In the genomic region with DNA sequence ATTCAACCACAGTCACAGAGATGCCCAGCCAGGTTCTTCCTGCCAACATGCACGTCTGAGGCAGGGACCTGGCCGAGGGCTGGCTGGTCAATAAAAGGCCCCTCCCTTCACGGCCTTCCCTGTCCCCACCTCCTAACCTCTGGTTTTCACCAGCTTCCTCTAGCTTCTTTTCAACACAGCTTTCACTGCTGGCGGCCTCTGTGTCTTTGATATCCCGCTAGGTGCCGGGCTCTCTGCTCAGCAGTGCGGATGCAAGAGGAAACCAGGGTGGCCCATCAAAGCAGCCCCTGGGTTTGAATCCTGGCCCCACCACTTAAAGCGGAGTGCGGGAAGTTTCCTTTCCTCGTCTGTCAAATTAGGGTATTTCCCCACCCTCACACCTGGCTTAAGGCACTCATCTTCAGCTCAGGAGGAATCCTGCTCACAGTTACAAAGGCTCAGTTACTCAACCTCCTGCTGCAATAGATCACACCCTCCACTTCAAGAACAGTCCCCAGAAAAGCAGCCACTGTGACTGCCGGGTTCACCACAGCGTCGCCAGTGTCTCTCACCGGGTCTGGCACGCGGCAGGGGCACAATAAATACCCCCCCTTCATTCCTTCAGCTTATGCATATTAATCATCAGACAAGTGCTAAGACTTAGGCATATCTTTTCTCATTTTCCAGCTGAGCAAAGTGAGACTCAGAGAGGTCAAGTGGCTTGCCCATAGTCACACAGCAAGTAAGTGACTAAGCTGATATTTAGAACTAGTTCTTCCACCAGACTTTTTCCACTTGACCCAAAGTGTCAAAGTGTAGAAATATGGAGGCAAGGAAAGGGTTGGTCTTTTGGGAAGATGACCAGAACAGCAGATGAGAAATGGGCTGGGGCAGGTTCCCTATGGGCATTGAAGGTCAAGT, we compare ENCODE assay signal across 1 cellular context.
TF ChIP-seq lines count a peak whose summit lies in the region.

No MANE protein-coding gene starts in this region.

TF ChIP-seq in GM12878, 131 proteins besides CTCF, POLR2A, EP300 and RAD21 (continued from another document and continues in another):
- no peak for TF ChIP-seq CEBPB (IDR thresholded peaks at IDR 0.05; ENCODE audit: borderline replicate concordance in 1 of 2, low read depth in 2 of 2, low read length in 2 of 2)
- TF ChIP-seq ASH2L (IDR thresholded peaks at IDR 0.05; ENCODE audit: borderline replicate concordance, low read depth), result no peak
- no peak for TF ChIP-seq CBFB (IDR thresholded peaks at IDR 0.05; ENCODE audit: low read depth)
- no peak for TF ChIP-seq SRF (IDR thresholded peaks at IDR 0.05; ENCODE audit: low read depth in 2 of 2, low read length in 2 of 2)
- TF ChIP-seq DPF2 (IDR thresholded peaks at IDR 0.05), result 0 out of 2 replicates have a peak, but pooled peaks have one; percentile 34
- no peak for TF ChIP-seq MXI1 (IDR thresholded peaks at IDR 0.05; ENCODE audit: low read depth, low read length)
- no peak for TF ChIP-seq ZZZ3 (IDR thresholded peaks at IDR 0.05; ENCODE audit: control insufficient read depth, insufficient read length, low read depth)
- TF ChIP-seq FOXM1 (IDR thresholded peaks at IDR 0.05; ENCODE audit: low read depth, low read length), result no peak
- no peak for TF ChIP-seq ZNF24 (IDR thresholded peaks at IDR 0.05)
- no peak for TF ChIP-seq WRNIP1 (IDR thresholded peaks at IDR 0.05; ENCODE audit: borderline replicate concordance, low read depth, low read length)
- TF ChIP-seq CHD4 (IDR thresholded peaks at IDR 0.05), result no peak
- peak; percentile 70 for TF ChIP-seq IKZF1 (conservative IDR thresholded peaks at IDR 0.05)
- no peak for TF ChIP-seq RBBP5 (conservative IDR thresholded peaks at IDR 0.05)
- peak; percentile 95 for TF ChIP-seq SMARCA5 (IDR thresholded peaks at IDR 0.05)
- TF ChIP-seq, protein P1, sequence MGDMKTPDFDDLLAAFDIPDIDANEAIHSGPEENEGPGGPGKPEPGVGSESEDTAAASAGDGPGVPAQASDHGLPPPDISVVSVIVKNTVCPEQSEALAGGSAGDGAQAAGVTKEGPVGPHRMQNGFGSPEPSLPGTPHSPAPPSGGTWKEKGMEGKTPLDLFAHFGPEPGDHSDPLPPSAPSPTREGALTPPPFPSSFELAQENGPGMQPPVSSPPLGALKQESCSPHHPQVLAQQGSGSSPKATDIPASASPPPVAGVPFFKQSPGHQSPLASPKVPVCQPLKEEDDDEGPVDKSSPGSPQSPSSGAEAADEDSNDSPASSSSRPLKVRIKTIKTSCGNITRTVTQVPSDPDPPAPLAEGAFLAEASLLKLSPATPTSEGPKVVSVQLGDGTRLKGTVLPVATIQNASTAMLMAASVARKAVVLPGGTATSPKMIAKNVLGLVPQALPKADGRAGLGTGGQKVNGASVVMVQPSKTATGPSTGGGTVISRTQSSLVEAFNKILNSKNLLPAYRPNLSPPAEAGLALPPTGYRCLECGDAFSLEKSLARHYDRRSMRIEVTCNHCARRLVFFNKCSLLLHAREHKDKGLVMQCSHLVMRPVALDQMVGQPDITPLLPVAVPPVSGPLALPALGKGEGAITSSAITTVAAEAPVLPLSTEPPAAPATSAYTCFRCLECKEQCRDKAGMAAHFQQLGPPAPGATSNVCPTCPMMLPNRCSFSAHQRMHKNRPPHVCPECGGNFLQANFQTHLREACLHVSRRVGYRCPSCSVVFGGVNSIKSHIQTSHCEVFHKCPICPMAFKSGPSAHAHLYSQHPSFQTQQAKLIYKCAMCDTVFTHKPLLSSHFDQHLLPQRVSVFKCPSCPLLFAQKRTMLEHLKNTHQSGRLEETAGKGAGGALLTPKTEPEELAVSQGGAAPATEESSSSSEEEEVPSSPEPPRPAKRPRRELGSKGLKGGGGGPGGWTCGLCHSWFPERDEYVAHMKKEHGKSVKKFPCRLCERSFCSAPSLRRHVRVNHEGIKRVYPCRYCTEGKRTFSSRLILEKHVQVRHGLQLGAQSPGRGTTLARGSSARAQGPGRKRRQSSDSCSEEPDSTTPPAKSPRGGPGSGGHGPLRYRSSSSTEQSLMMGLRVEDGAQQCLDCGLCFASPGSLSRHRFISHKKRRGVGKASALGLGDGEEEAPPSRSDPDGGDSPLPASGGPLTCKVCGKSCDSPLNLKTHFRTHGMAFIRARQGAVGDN (IDR thresholded peaks at IDR 0.05), result no peak
- no peak for TF ChIP-seq HDGF (IDR thresholded peaks at IDR 0.05)
- no peak for TF ChIP-seq TARDBP (IDR thresholded peaks at IDR 0.05; ENCODE audit: borderline replicate concordance)
- no peak for TF ChIP-seq JUNB (IDR thresholded peaks at IDR 0.05)
- TF ChIP-seq, protein P2, sequence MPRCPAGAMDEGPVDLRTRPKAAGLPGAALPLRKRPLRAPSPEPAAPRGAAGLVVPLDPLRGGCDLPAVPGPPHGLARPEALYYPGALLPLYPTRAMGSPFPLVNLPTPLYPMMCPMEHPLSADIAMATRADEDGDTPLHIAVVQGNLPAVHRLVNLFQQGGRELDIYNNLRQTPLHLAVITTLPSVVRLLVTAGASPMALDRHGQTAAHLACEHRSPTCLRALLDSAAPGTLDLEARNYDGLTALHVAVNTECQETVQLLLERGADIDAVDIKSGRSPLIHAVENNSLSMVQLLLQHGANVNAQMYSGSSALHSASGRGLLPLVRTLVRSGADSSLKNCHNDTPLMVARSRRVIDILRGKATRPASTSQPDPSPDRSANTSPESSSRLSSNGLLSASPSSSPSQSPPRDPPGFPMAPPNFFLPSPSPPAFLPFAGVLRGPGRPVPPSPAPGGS (IDR thresholded peaks at IDR 0.05; ENCODE audit: borderline replicate concordance, insufficient read depth, low read depth, low read length, poor library complexity, severe bottlenecking), result no peak
- no peak for TF ChIP-seq HCFC1 (IDR thresholded peaks at IDR 0.05; ENCODE audit: low read length)
- TF ChIP-seq SREBF2 (IDR thresholded peaks at IDR 0.05; ENCODE audit: low read length), result no peak
- TF ChIP-seq NRF1 (conservative IDR thresholded peaks at IDR 0.05; ENCODE audit: low read depth, low read length), result no peak
- TF ChIP-seq, protein P3, sequence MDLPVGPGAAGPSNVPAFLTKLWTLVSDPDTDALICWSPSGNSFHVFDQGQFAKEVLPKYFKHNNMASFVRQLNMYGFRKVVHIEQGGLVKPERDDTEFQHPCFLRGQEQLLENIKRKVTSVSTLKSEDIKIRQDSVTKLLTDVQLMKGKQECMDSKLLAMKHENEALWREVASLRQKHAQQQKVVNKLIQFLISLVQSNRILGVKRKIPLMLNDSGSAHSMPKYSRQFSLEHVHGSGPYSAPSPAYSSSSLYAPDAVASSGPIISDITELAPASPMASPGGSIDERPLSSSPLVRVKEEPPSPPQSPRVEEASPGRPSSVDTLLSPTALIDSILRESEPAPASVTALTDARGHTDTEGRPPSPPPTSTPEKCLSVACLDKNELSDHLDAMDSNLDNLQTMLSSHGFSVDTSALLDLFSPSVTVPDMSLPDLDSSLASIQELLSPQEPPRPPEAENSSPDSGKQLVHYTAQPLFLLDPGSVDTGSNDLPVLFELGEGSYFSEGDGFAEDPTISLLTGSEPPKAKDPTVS (IDR thresholded peaks at IDR 0.05; ENCODE audit: low read depth, low read length), result no peak
- TF ChIP-seq NR2C2 (IDR thresholded peaks at IDR 0.05; ENCODE audit: borderline replicate concordance, control insufficient read depth, insufficient read length, low read depth), result no peak
- TF ChIP-seq RCOR1 (conservative IDR thresholded peaks at IDR 0.05; ENCODE audit: low read depth, low read length), result no peak
- TF ChIP-seq MTA3 (IDR thresholded peaks at IDR 0.05; ENCODE audit: borderline replicate concordance, low read length), result no peak
- TF ChIP-seq, protein P4, sequence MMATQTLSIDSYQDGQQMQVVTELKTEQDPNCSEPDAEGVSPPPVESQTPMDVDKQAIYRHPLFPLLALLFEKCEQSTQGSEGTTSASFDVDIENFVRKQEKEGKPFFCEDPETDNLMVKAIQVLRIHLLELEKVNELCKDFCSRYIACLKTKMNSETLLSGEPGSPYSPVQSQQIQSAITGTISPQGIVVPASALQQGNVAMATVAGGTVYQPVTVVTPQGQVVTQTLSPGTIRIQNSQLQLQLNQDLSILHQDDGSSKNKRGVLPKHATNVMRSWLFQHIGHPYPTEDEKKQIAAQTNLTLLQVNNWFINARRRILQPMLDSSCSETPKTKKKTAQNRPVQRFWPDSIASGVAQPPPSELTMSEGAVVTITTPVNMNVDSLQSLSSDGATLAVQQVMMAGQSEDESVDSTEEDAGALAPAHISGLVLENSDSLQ (IDR thresholded peaks at IDR 0.05), result no peak
- TF ChIP-seq MYB (IDR thresholded peaks at IDR 0.05; ENCODE audit: borderline replicate concordance, low read depth, low read length), result no peak
- no peak for TF ChIP-seq FOS (IDR thresholded peaks at IDR 0.05; ENCODE audit: borderline replicate concordance, extremely low read depth, insufficient read length)
- TF ChIP-seq HDAC2 (IDR thresholded peaks at IDR 0.05), result no peak
- TF ChIP-seq, protein P5, sequence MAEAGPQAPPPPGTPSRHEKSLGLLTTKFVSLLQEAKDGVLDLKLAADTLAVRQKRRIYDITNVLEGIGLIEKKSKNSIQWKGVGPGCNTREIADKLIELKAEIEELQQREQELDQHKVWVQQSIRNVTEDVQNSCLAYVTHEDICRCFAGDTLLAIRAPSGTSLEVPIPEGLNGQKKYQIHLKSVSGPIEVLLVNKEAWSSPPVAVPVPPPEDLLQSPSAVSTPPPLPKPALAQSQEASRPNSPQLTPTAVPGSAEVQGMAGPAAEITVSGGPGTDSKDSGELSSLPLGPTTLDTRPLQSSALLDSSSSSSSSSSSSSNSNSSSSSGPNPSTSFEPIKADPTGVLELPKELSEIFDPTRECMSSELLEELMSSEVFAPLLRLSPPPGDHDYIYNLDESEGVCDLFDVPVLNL (IDR thresholded peaks at IDR 0.05; ENCODE audit: low read depth, low read length), result no peak
- TF ChIP-seq HDAC6 (IDR thresholded peaks at IDR 0.05; ENCODE audit: unreplicated experiment), result no peak
- TF ChIP-seq, protein P6, sequence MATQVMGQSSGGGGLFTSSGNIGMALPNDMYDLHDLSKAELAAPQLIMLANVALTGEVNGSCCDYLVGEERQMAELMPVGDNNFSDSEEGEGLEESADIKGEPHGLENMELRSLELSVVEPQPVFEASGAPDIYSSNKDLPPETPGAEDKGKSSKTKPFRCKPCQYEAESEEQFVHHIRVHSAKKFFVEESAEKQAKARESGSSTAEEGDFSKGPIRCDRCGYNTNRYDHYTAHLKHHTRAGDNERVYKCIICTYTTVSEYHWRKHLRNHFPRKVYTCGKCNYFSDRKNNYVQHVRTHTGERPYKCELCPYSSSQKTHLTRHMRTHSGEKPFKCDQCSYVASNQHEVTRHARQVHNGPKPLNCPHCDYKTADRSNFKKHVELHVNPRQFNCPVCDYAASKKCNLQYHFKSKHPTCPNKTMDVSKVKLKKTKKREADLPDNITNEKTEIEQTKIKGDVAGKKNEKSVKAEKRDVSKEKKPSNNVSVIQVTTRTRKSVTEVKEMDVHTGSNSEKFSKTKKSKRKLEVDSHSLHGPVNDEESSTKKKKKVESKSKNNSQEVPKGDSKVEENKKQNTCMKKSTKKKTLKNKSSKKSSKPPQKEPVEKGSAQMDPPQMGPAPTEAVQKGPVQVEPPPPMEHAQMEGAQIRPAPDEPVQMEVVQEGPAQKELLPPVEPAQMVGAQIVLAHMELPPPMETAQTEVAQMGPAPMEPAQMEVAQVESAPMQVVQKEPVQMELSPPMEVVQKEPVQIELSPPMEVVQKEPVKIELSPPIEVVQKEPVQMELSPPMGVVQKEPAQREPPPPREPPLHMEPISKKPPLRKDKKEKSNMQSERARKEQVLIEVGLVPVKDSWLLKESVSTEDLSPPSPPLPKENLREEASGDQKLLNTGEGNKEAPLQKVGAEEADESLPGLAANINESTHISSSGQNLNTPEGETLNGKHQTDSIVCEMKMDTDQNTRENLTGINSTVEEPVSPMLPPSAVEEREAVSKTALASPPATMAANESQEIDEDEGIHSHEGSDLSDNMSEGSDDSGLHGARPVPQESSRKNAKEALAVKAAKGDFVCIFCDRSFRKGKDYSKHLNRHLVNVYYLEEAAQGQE (IDR thresholded peaks at IDR 0.05; ENCODE audit: low read depth, low read length), result no peak
- TF ChIP-seq CBX5 (IDR thresholded peaks at IDR 0.05; ENCODE audit: low read depth), result no peak
- TF ChIP-seq MTA2 (IDR thresholded peaks at IDR 0.05; ENCODE audit: low read depth), result no peak; the same call in 1 of the 2 replicates
- no peak for TF ChIP-seq POU2F2 (IDR thresholded peaks at IDR 0.05; ENCODE audit: borderline replicate concordance, low read depth, low read length)
- no peak for TF ChIP-seq MYC (IDR thresholded peaks at IDR 0.05; ENCODE audit: insufficient read depth, insufficient read length, insufficient replicate concordance, low read length, severe bottlenecking)
- TF ChIP-seq TCF12 (IDR thresholded peaks at IDR 0.05; ENCODE audit: low read depth, low read length), result peak; percentile 54; the same call in 1 of the 2 replicates
- no peak for TF ChIP-seq NR2C1 (IDR thresholded peaks at IDR 0.05)
- no peak; the same call in 1 of the 2 replicates for TF ChIP-seq RUNX3 (IDR thresholded peaks at IDR 0.05; ENCODE audit: low read length)
- no peak for TF ChIP-seq STAT1 (conservative IDR thresholded peaks at IDR 0.05)
- no peak for TF ChIP-seq CREM (IDR thresholded peaks at IDR 0.05; ENCODE audit: low read depth)
- no peak for TF ChIP-seq SP1 (IDR thresholded peaks at IDR 0.05; ENCODE audit: low read depth, low read length)
- TF ChIP-seq IKZF2 (IDR thresholded peaks at IDR 0.05), result peak; percentile 46 to 66; a peak in 3 of 4 replicates
- TF ChIP-seq, protein P7, sequence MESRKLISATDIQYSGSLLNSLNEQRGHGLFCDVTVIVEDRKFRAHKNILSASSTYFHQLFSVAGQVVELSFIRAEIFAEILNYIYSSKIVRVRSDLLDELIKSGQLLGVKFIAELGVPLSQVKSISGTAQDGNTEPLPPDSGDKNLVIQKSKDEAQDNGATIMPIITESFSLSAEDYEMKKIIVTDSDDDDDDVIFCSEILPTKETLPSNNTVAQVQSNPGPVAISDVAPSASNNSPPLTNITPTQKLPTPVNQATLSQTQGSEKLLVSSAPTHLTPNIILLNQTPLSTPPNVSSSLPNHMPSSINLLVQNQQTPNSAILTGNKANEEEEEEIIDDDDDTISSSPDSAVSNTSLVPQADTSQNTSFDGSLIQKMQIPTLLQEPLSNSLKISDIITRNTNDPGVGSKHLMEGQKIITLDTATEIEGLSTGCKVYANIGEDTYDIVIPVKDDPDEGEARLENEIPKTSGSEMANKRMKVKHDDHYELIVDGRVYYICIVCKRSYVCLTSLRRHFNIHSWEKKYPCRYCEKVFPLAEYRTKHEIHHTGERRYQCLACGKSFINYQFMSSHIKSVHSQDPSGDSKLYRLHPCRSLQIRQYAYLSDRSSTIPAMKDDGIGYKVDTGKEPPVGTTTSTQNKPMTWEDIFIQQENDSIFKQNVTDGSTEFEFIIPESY (IDR thresholded peaks at IDR 0.05), result no peak
- no peak; the same call in 1 of the 2 replicates for TF ChIP-seq NR2F1 (conservative IDR thresholded peaks at IDR 0.05)
- no peak for TF ChIP-seq ZNF384 (IDR thresholded peaks at IDR 0.05; ENCODE audit: borderline replicate concordance, low read depth, low read length)
- no peak for TF ChIP-seq FOXK2 (IDR thresholded peaks at IDR 0.05)
- TF ChIP-seq LARP7 (IDR thresholded peaks at IDR 0.05), result no peak
